In genomic region chr17:79845601-79845949, GRCh38 we compare ENCODE assay signal across 10 cellular contexts. TPM values are rescaled to one million over a fixed set of nuclear protein-coding genes. Genes with fewer than 3 reads are reported as not detected.
A peak's percentile ranks its signal among the peaks of the same experiment; 100 is the strongest.
DNase-seq lines count a peak whose midpoint lies in the region; ATAC-seq, FAIRE-seq and TF ChIP-seq lines count a peak whose summit lies in the region.
"Had no signal": no experiment of that assay in that cellular context is flagged by ENCODE, and none has a peak within 500 bp of the region (broad histone marks: within the 10 kb centered on the region; RNA-seq: fewer than 3 reads in every experiment).

No MANE protein-coding gene starts in this region.

- H3K9me3 Mint-ChIP-seq in endothelial cell (ENCODE audit: unreplicated experiment) = no peaks in the 10 kb centered on the region
- H3K9me3 Mint-ChIP-seq: naive thymus-derived CD8-positive, alpha-beta T cell had no signal

- TF ChIP-seq RAD21 in A549 (conservative IDR thresholded peaks at IDR 0.05 in 1 of 2, IDR thresholded peaks at IDR 0.05 in 1 of 2) = no peak

- H3F3A ChIP-seq in Loucy (ENCODE audit: low read depth) = no peaks in the 10 kb centered on the region

- H3K4ac ChIP-seq in mesenchymal stem cell (ENCODE audit: low read depth in 1 of 2, low read length in 2 of 2) = no peak overlapping the region

- H2BK12ac ChIP-seq in mesenchymal stem cell (ENCODE audit: low read length in 2 of 2) = no peak overlapping the region

- H3K79me1 ChIP-seq in mesenchymal stem cell (replicated peaks; ENCODE audit: low read length, poor library complexity, severe bottlenecking) = no peaks in the 10 kb centered on the region

- 13% methylated on average over 7 of the region's 7 CpGs for WGBS in A549 (ENCODE audit: missing lambda C conversion rate)
- WGBS in mesenchymal stem cell = 16% methylated on average over 6 of the region's 7 CpGs

- H3K9ac ChIP-seq in Loucy (ENCODE audit: low read depth, low read length, poor library complexity, severe bottlenecking) (peak overlapping the region; percentile 94), mesenchymal stem cell (ENCODE audit: low read length) (peak overlapping the region; percentile 61)

- no peaks in the 10 kb centered on the region for H4K20me1 ChIP-seq in Loucy (ENCODE audit: insufficient read depth, low read length, poor library complexity, severe bottlenecking)

- H2BK5ac ChIP-seq in mesenchymal stem cell (ENCODE audit: low read depth, low read length, poor library complexity, severe bottlenecking) = no peak overlapping the region

- TF ChIP-seq CTCF in A549 (IDR thresholded peaks at IDR 0.05) (no peak), Loucy (conservative IDR thresholded peaks at IDR 0.05; ENCODE audit: low read length) (no peak), brain microvascular endothelial cell (IDR thresholded peaks at IDR 0.05; ENCODE audit: low read depth, low read length, missing control alignments) (no peak), endothelial cell (IDR thresholded peaks at IDR 0.05; ENCODE audit: unreplicated experiment) (no peak)

- in situ Hi-C loops in brain microvascular endothelial cell (cut with HindIII; ENCODE audit: low pct_ligation_motif_present, low sequenced_read_pairs) = no loop called here

- no peak overlapping the region for H3K23ac ChIP-seq in mesenchymal stem cell (ENCODE audit: low read length in 2 of 2)

- H3K36me3 Mint-ChIP-seq in endothelial cell (ENCODE audit: low read depth, unreplicated experiment) = no peaks in the 10 kb centered on the region

- no peaks in the 10 kb centered on the region for H3K9me2 ChIP-seq in Loucy (replicated peaks; ENCODE audit: low read depth, low read length)

- H3K27ac Mint-ChIP-seq in endothelial cell (ENCODE audit: unreplicated experiment) = no peak overlapping the region
- H3K27ac Mint-ChIP-seq: naive thymus-derived CD8-positive, alpha-beta T cell had no signal

- H3K27ac ChIP-seq in A549 (peak overlapping the region; percentile 94 to 98), brain microvascular endothelial cell (peak overlapping the region; percentile 26), mesenchymal stem cell (ENCODE audit: low read length, poor library complexity, severe bottlenecking) (no peak overlapping the region)
- H3K27ac ChIP-seq: SJSA1 had no signal

- peaks cover 46% of the 10 kb centered on the region for H3K4me1 ChIP-seq in A549
- peaks cover 34% of the 10 kb centered on the region for H3K4me1 ChIP-seq in Loucy (ENCODE audit: insufficient read depth, low read length, poor library complexity, severe bottlenecking)
- peaks cover 40% of the 10 kb centered on the region for H3K4me1 ChIP-seq in mesenchymal stem cell (ENCODE audit: control insufficient read depth, insufficient read depth, low read depth, low read length)

- POLR2A ChIA-PET in A549 (lab: Yijun Ruan, JAX) = interaction anchor here (1.4 kb wide), 2 partner anchors 49 to 71 kb away, joined by 5 to 7 read pairs; partner anchors contain the start of gene CBX8

- H3K4me2 ChIP-seq in A549 = peak overlapping the region; percentile 97
- H3K4me2 ChIP-seq in Loucy (ENCODE audit: low read depth, low read length, poor library complexity, severe bottlenecking) = peak overlapping the region; percentile 99
- H3K4me2 ChIP-seq in mesenchymal stem cell (ENCODE audit: low read length, poor library complexity, severe bottlenecking) = no peak overlapping the region

- no peak for FAIRE-seq in A549 (lab: Jason Lieb, UNC)
- no peak for FAIRE-seq in GM12892 (lab: Jason Lieb, UNC)

- H2AFZ ChIP-seq in Loucy (ENCODE audit: low read length) (no peak overlapping the region), mesenchymal stem cell (ENCODE audit: low read depth, low read length) (no peak overlapping the region)

- H3K4me3 Mint-ChIP-seq in endothelial cell (ENCODE audit: unreplicated experiment) = no peak overlapping the region

- 0 out of 2 replicates have a peak, but pooled peaks have one; percentile 28 for TF ChIP-seq POLR2A in A549 (IDR thresholded peaks at IDR 0.05; ENCODE audit: low read length)
- TF ChIP-seq POLR2A in GM12892 (IDR thresholded peaks at IDR 0.05; ENCODE audit: low read depth, low read length) = no peak

- peaks cover 15% of the 10 kb centered on the region for H3K79me2 ChIP-seq in Loucy (ENCODE audit: insufficient read depth, low read length)

- peak overlapping the region; percentile 13 to 47 for H3K18ac ChIP-seq in mesenchymal stem cell (ENCODE audit: low read depth in 1 of 2, low read length in 2 of 2)

- no peaks in the 10 kb centered on the region for H3K27me3 ChIP-seq in Loucy (ENCODE audit: insufficient read depth, low read length, poor library complexity, severe bottlenecking)
- H3K27me3 ChIP-seq in brain microvascular endothelial cell (replicated peaks) = peaks cover 28% of the 10 kb centered on the region
- H3K27me3 ChIP-seq in mesenchymal stem cell (ENCODE audit: control insufficient read depth in 1 of 2, insufficient read depth in 1 of 2, low read length in 2 of 2) = peaks cover 36 to 42% of the 10 kb centered on the region in 2 experiments

- H3K27me3 Mint-ChIP-seq in endothelial cell (ENCODE audit: unreplicated experiment) = peaks cover 14% of the 10 kb centered on the region

- no peaks in the 10 kb centered on the region for H3K36me3 ChIP-seq in Loucy (ENCODE audit: insufficient read depth, low read length)
- H3K36me3 ChIP-seq in brain microvascular endothelial cell (replicated peaks) = no peaks in the 10 kb centered on the region
- H3K36me3 ChIP-seq in mesenchymal stem cell (ENCODE audit: control insufficient read depth in 1 of 2, insufficient read depth in 2 of 2, low read depth in 1 of 2, low read length in 2 of 2) = no peaks in the 10 kb centered on the region

- H2BK120ac ChIP-seq in mesenchymal stem cell (ENCODE audit: low read depth, low read length) = no peak overlapping the region

- CTCF ChIA-PET in A549 (lab: Yijun Ruan, JAX) = interaction anchor here (0.6 to 15.4 kb wide), 28 partner anchors 9 to 160 kb away, joined by 3 to 238 read pairs (median 4); no protein-coding TSS in a partner anchor

- H3K14ac ChIP-seq in mesenchymal stem cell (ENCODE audit: low read length in 2 of 2) = no peak overlapping the region

- H2AK5ac ChIP-seq in mesenchymal stem cell (ENCODE audit: low read length, severe bottlenecking) = no peak overlapping the region

- H2BK15ac ChIP-seq in mesenchymal stem cell (ENCODE audit: low read depth, poor library complexity, severe bottlenecking) = no peak overlapping the region

- TF ChIP-seq EP300 in A549 (IDR thresholded peaks at IDR 0.05) = no peak

- peak; percentile 55 to 65 for DNase-seq in A549 (ENCODE audit: low read depth in 1 of 2, low spot score in 1 of 2)
- DNase-seq in brain microvascular endothelial cell = no peak
- DNase-seq in mesenchymal stem cell = no peak
- DNase-seq in endothelial cell (ENCODE audit: low spot score) = no peak
- no peak for DNase-seq in GM12892 (ENCODE audit: insufficient read length)
- DNase-seq: naive thymus-derived CD8-positive, alpha-beta T cell had no signal

- no peak overlapping the region for H4K8ac ChIP-seq in mesenchymal stem cell (ENCODE audit: low read length)

- H3K9me3 ChIP-seq in A549 (no peaks in the 10 kb centered on the region), Loucy (ENCODE audit: insufficient read depth, low read depth, low read length) (no peaks in the 10 kb centered on the region), mesenchymal stem cell (ENCODE audit: control insufficient read depth, low read length) (no peaks in the 10 kb centered on the region)

- H4K91ac ChIP-seq in mesenchymal stem cell (ENCODE audit: low read length) = no peak overlapping the region

- ATAC-seq in A549 (peak; percentile 16 to 60; a peak in 3 of 6 replicates), HG02970 (IDR thresholded peaks at IDR 0.05; ENCODE audit: low FRiP score, unreplicated experiment) (no peak), GM18870 (IDR thresholded peaks at IDR 0.05; ENCODE audit: unreplicated experiment) (no peak)

- H3K4me3 ChIP-seq in A549 = peak overlapping the region; percentile 53; the same call in 2 of the 3 replicates
- peak overlapping the region; percentile 74 for H3K4me3 ChIP-seq in Loucy (ENCODE audit: low read length, poor library complexity, severe bottlenecking)
- H3K4me3 ChIP-seq in brain microvascular endothelial cell (ENCODE audit: low read depth, low read length) = no peak overlapping the region
- H3K4me3 ChIP-seq in mesenchymal stem cell (ENCODE audit: insufficient read depth in 1 of 2, low read depth in 1 of 2, low read length in 2 of 2) = peak overlapping the region in 1 of 2 experiments; percentile 43
- H3K4me3 ChIP-seq: SJSA1 had no signal

- no peaks in the 10 kb centered on the region for H3K4me1 Mint-ChIP-seq in endothelial cell (ENCODE audit: unreplicated experiment)

TF ChIP-seq in A549, 52 proteins besides CTCF, POLR2A, EP300 and RAD21:
- TF ChIP-seq MAX (IDR thresholded peaks at IDR 0.05) = peak; percentile 50; the same call in 1 of the 2 replicates
- no peak for TF ChIP-seq ZSCAN20 (CRISPR knock-in tag; IDR thresholded peaks at IDR 0.05)

RNA-seq across cellular contexts. Expression of gene CBX4, which starts 6.3 kb away (rescaled TPM):
- polyA plus RNA-seq in A549 (2011; rRNA removed) = 21.9 and 34.1 TPM in 2 replicates
- 31.9 and 46.3 TPM in 2 replicates for polyA plus RNA-seq in A549 (2012; cell fraction: cytosol; rRNA removed)
- 48.9 and 61.8 TPM in 2 replicates for polyA plus RNA-seq in A549 (2012; cell fraction: nucleus; rRNA removed)
- 25.9 to 31.9 TPM (median 31.0 TPM) in 3 replicates for polyA plus RNA-seq in A549 (2017; fragmentation: RNase III; extraction: RNeasy Plus Mini Kit Qiagen cat#74134 plus additional on column Dnase treatment)
- polyA minus RNA-seq in A549 (2011; rRNA and poly(A)+ RNA removed) = 20.6 and 27.0 TPM in 2 replicates
- 21.6 TPM for polyA plus RNA-seq in mesenchymal stem cell (2013, experiment 1 of 2)
- polyA plus RNA-seq in mesenchymal stem cell (2013, experiment 2 of 2) = 21.8 TPM
- 6.8 TPM for total RNA-seq in endothelial cell (ENCODE audit: unreplicated experiment)
- polyA plus RNA-seq in GM12892 (2012; ENCODE audit: missing spikeins) = 4.1 TPM

RNA-seq across cellular contexts. Expression of gene CBX8, which starts 48.7 kb away (rescaled TPM):
- 1.5 and 2.8 TPM in 2 replicates for polyA plus RNA-seq in A549 (2011; rRNA removed)
- polyA plus RNA-seq in A549 (2012; cell fraction: cytosol; rRNA removed) = 3.5 and 3.8 TPM in 2 replicates
- 4.8 and 7.2 TPM in 2 replicates for polyA plus RNA-seq in A549 (2012; cell fraction: nucleus; rRNA removed)
- 11.0 to 13.1 TPM (median 11.9 TPM) in 3 replicates for polyA plus RNA-seq in A549 (2017; fragmentation: RNase III; extraction: RNeasy Plus Mini Kit Qiagen cat#74134 plus additional on column Dnase treatment)
- 2.5 and 2.8 TPM in 2 replicates for polyA minus RNA-seq in A549 (2011; rRNA and poly(A)+ RNA removed)
- 2.9 TPM for polyA plus RNA-seq in mesenchymal stem cell (2013, experiment 1 of 2)
- polyA plus RNA-seq in mesenchymal stem cell (2013, experiment 2 of 2) = 2.8 TPM
- total RNA-seq in endothelial cell (ENCODE audit: unreplicated experiment) = 3.3 TPM
- 1.6 TPM for polyA plus RNA-seq in GM12892 (2012; ENCODE audit: missing spikeins)

Comparison
In these comparisons a context has a peak if more than half of its experiments do, and no peak if none do; other contexts are left out.
1. ATAC-seq: peak in A549 (2 of 2); none in HG02970 (single experiment) and GM18870 (single experiment).
2. DNase-seq: peak in A549 (2 of 2); none in brain microvascular endothelial cell (single experiment), mesenchymal stem cell (single experiment), endothelial cell (single experiment) and GM12892 (single experiment).